ENCODE assay signal across 8 cellular contexts in genomic region chr5:164119806-164120440, GRCh38.
A peak's percentile ranks its signal among the peaks of the same experiment; 100 is the strongest.
DNase-seq lines count a peak whose midpoint lies in the region; ATAC-seq, FAIRE-seq and TF ChIP-seq lines count a peak whose summit lies in the region.

No MANE protein-coding gene starts in this region.

- no peak for TF ChIP-seq EP300 in suprapubic skin (IDR thresholded peaks at IDR 0.05)

- peak overlapping the region; percentile 54 for H2AFZ ChIP-seq in astrocyte (ENCODE audit: low read depth, low read length)
- H2AFZ ChIP-seq in smooth muscle cell (ENCODE audit: low read depth), result peak overlapping the region; percentile 68

- CTCF ChIA-PET in activated CD4-positive, alpha-beta T cell treated with anti-CD3 and anti-CD28 coated beads, Interleukin-2, amount 10 ng/mL, durations not matched to agents 7 days and 5 days (lab: Charles Lee), result interaction anchor here (0.5 kb wide), 1 partner anchor 23 kb away, joined by 3 read pairs; no protein-coding TSS in a partner anchor
- CTCF ChIA-PET in activated CD4-positive, alpha-beta memory T cell treated with anti-CD3 and anti-CD28 coated beads, Interleukin-2, amount 10 ng/mL, durations not matched to agents 7 days and 5 days (lab: Charles Lee), result no interaction called here

- intact Hi-C loops in head of caudate nucleus (cut with DNase I), result no loop called here

- peak; percentile 54 for ATAC-seq in HG03354 (IDR thresholded peaks at IDR 0.05; ENCODE audit: poor library complexity, severe bottlenecking, unreplicated experiment)

- H3K27ac ChIP-seq in astrocyte (ENCODE audit: low read depth, low read length) (no peak overlapping the region), smooth muscle cell (ENCODE audit: low read depth) (no peak overlapping the region), suprapubic skin (no peak overlapping the region)

- H3K4me3 Mint-ChIP-seq in activated CD4-positive, alpha-beta T cell treated with anti-CD3 and anti-CD28 coated beads, Interleukin-2, amount 10 ng/mL, durations not matched to agents 7 days and 5 days, result no peak overlapping the region
- no peak overlapping the region for H3K4me3 Mint-ChIP-seq in astrocyte (ENCODE audit: unreplicated experiment)
- no peak overlapping the region for H3K4me3 Mint-ChIP-seq in activated CD4-positive, alpha-beta memory T cell treated with anti-CD3 and anti-CD28 coated beads, Interleukin-2, amount 10 ng/mL, durations not matched to agents 7 days and 5 days

- no peaks in the 10 kb centered on the region for H3K27me3 Mint-ChIP-seq in activated CD4-positive, alpha-beta T cell treated with anti-CD3 and anti-CD28 coated beads, Interleukin-2, amount 10 ng/mL, durations not matched to agents 7 days and 5 days
- no peaks in the 10 kb centered on the region for H3K27me3 Mint-ChIP-seq in astrocyte (ENCODE audit: low read depth, unreplicated experiment)
- no peaks in the 10 kb centered on the region for H3K27me3 Mint-ChIP-seq in activated CD4-positive, alpha-beta memory T cell treated with anti-CD3 and anti-CD28 coated beads, Interleukin-2, amount 10 ng/mL, durations not matched to agents 7 days and 5 days

- no peaks in the 10 kb centered on the region for H3K36me3 Mint-ChIP-seq in activated CD4-positive, alpha-beta T cell treated with anti-CD3 and anti-CD28 coated beads, Interleukin-2, amount 10 ng/mL, durations not matched to agents 7 days and 5 days (ENCODE audit: low read depth)
- H3K36me3 Mint-ChIP-seq in astrocyte (ENCODE audit: low read depth, unreplicated experiment), result no peaks in the 10 kb centered on the region
- no peaks in the 10 kb centered on the region for H3K36me3 Mint-ChIP-seq in activated CD4-positive, alpha-beta memory T cell treated with anti-CD3 and anti-CD28 coated beads, Interleukin-2, amount 10 ng/mL, durations not matched to agents 7 days and 5 days (ENCODE audit: low read depth)

- no peaks in the 10 kb centered on the region for H3F3A ChIP-seq in smooth muscle cell (ENCODE audit: low read depth)

- H3K4me1 ChIP-seq in astrocyte (ENCODE audit: insufficient read depth, low read length) (no peaks in the 10 kb centered on the region), smooth muscle cell (ENCODE audit: low read depth) (no peaks in the 10 kb centered on the region), suprapubic skin (no peaks in the 10 kb centered on the region)

- H3K27me3 ChIP-seq in astrocyte (ENCODE audit: insufficient read depth, low read length) (no peaks in the 10 kb centered on the region), smooth muscle cell (ENCODE audit: low read depth) (no peaks in the 10 kb centered on the region), suprapubic skin (no peaks in the 10 kb centered on the region)

- POLR2A ChIA-PET in activated CD4-positive, alpha-beta T cell treated with anti-CD3 and anti-CD28 coated beads, Interleukin-2, amount 10 ng/mL, durations not matched to agents 7 days and 5 days (lab: Charles Lee), result no interaction called here
- POLR2A ChIA-PET in activated CD4-positive, alpha-beta memory T cell treated with anti-CD3 and anti-CD28 coated beads, Interleukin-2, amount 10 ng/mL, durations not matched to agents 7 days and 5 days (lab: Charles Lee), result no interaction called here

- no peak for TF ChIP-seq POLR2A in suprapubic skin (IDR thresholded peaks at IDR 0.05)

- peaks cover 4% of the 10 kb centered on the region for H3K9me3 Mint-ChIP-seq in activated CD4-positive, alpha-beta T cell treated with anti-CD3 and anti-CD28 coated beads, Interleukin-2, amount 10 ng/mL, durations not matched to agents 7 days and 5 days
- peaks cover 9% of the 10 kb centered on the region for H3K9me3 Mint-ChIP-seq in astrocyte (ENCODE audit: unreplicated experiment)
- peaks cover 8% of the 10 kb centered on the region for H3K9me3 Mint-ChIP-seq in activated CD4-positive, alpha-beta memory T cell treated with anti-CD3 and anti-CD28 coated beads, Interleukin-2, amount 10 ng/mL, durations not matched to agents 7 days and 5 days

- TF ChIP-seq CTCF in astrocyte (IDR thresholded peaks at IDR 0.05; ENCODE audit: insufficient read depth, low read depth, low read length) (no peak), smooth muscle cell (IDR thresholded peaks at IDR 0.05; ENCODE audit: borderline replicate concordance, insufficient read depth, poor library complexity, severe bottlenecking) (no peak), suprapubic skin (IDR thresholded peaks at IDR 0.05) (no peak)

- H3K79me2 ChIP-seq in astrocyte (ENCODE audit: insufficient read depth, low read length) (no peaks in the 10 kb centered on the region), smooth muscle cell (ENCODE audit: low read depth) (no peaks in the 10 kb centered on the region)

- 81% methylated on average over 7 of the region's 7 CpGs for WGBS in smooth muscle cell (ENCODE audit: low lambda C conversion rate)
- 61% methylated on average over 7 of the region's 7 CpGs for WGBS in suprapubic skin

- H3K4me1 Mint-ChIP-seq in activated CD4-positive, alpha-beta T cell treated with anti-CD3 and anti-CD28 coated beads, Interleukin-2, amount 10 ng/mL, durations not matched to agents 7 days and 5 days, result no peaks in the 10 kb centered on the region
- peaks cover 8% of the 10 kb centered on the region for H3K4me1 Mint-ChIP-seq in astrocyte (ENCODE audit: low read depth, unreplicated experiment)
- H3K4me1 Mint-ChIP-seq in activated CD4-positive, alpha-beta memory T cell treated with anti-CD3 and anti-CD28 coated beads, Interleukin-2, amount 10 ng/mL, durations not matched to agents 7 days and 5 days, result peaks cover 3% of the 10 kb centered on the region

- H3K4me2 ChIP-seq in astrocyte (ENCODE audit: low read length) (no peak overlapping the region), smooth muscle cell (no peak overlapping the region)

- H3K36me3 ChIP-seq in astrocyte (ENCODE audit: insufficient read depth, low read length), result no peaks in the 10 kb centered on the region
- no peaks in the 10 kb centered on the region for H3K36me3 ChIP-seq in smooth muscle cell (ENCODE audit: low read depth)
- H3K36me3 ChIP-seq in suprapubic skin, result no peaks in the 10 kb centered on the region

- FAIRE-seq in astrocyte (lab: Jason Lieb, UNC), result no peak

- no peaks in the 10 kb centered on the region for H4K20me1 ChIP-seq in astrocyte (ENCODE audit: insufficient read depth, low read length)
- no peaks in the 10 kb centered on the region for H4K20me1 ChIP-seq in smooth muscle cell (ENCODE audit: low read depth)

- DNase-seq in activated CD4-positive, alpha-beta T cell treated with anti-CD3 and anti-CD28 coated beads, Interleukin-2, amount 10 ng/mL, durations not matched to agents 7 days and 5 days, result no peak
- no peak for DNase-seq in activated CD4-positive, alpha-beta T cell treated with anti-CD3 and anti-CD28 coated beads, Interleukin-2, amount 50 U/mL, for 1 hour
- DNase-seq in astrocyte (ENCODE audit: low read depth), result peak; percentile 56
- no peak for DNase-seq in smooth muscle cell (lab: John Stamatoyannopoulos, UW; ENCODE audit: unreplicated experiment)
- DNase-seq in suprapubic skin (ENCODE audit: low spot score in 2 of 2), result no peak
- no peak for DNase-seq in head of caudate nucleus
- DNase-seq in activated CD4-positive, alpha-beta memory T cell treated with anti-CD3 and anti-CD28 coated beads, Interleukin-2, amount 10 ng/mL, durations not matched to agents 7 days and 5 days, result no peak

- H3K9ac ChIP-seq in astrocyte (ENCODE audit: low read length), result peak overlapping the region; percentile 13
- H3K9ac ChIP-seq in smooth muscle cell (ENCODE audit: low read depth), result no peak overlapping the region

- no peak overlapping the region for H3K4me3 ChIP-seq in astrocyte (ENCODE audit: insufficient read depth, low read depth, low read length)
- H3K4me3 ChIP-seq in smooth muscle cell, result no peak overlapping the region
- no peak overlapping the region for H3K4me3 ChIP-seq in suprapubic skin

- peak overlapping the region; percentile 14 for H3K27ac Mint-ChIP-seq in activated CD4-positive, alpha-beta T cell treated with anti-CD3 and anti-CD28 coated beads, Interleukin-2, amount 10 ng/mL, durations not matched to agents 7 days and 5 days
- H3K27ac Mint-ChIP-seq in astrocyte (ENCODE audit: unreplicated experiment), result peak overlapping the region; percentile 97
- no peak overlapping the region for H3K27ac Mint-ChIP-seq in activated CD4-positive, alpha-beta memory T cell treated with anti-CD3 and anti-CD28 coated beads, Interleukin-2, amount 10 ng/mL, durations not matched to agents 7 days and 5 days

- H3K9me3 ChIP-seq in astrocyte (ENCODE audit: insufficient read depth, low read depth, low read length) (no peaks in the 10 kb centered on the region), smooth muscle cell (replicated peaks; ENCODE audit: low read depth) (no peaks in the 10 kb centered on the region), suprapubic skin (peaks cover 19% of the 10 kb centered on the region)
